Comparison of ENCODE assay signal across 18 cellular contexts in the genomic region with DNA sequence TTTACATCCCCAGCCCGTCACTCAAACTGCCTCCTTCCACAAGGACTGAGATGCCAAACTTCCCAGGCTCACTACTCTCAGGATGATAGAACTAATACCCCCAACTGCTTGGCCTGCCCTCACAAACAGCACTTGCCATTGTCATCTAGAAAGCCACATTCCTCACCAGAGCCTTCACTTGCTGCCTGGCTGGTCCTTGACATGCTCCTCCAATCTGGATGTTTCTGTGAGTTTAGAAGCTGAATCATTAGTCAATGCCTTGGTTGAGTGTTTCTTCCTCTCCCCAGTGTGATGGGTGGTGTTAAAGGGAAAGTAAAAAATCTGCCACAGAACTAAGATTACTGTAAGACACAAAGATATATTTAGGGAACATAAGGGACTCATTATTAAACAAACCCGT. TPM values are rescaled to one million over a fixed set of nuclear protein-coding genes. Genes with fewer than 3 reads are reported as not detected.
A peak's percentile ranks its signal among the peaks of the same experiment; 100 is the strongest.
DNase-seq lines count a peak whose midpoint lies in the region; FAIRE-seq and TF ChIP-seq lines count a peak whose summit lies in the region.
"Had no signal": no experiment of that assay in that cellular context is flagged by ENCODE, and none has a peak within 500 bp of the region (broad histone marks: within the 10 kb centered on the region; RNA-seq: fewer than 3 reads in every experiment).

No MANE protein-coding gene starts in this region.

- no peak for TF ChIP-seq POLR2A in H54 (IDR thresholded peaks at IDR 0.05; ENCODE audit: low read depth, low read length)

- WGBS in smooth muscle cell (ENCODE audit: low lambda C conversion rate): 64% methylated on average over 2 of the region's 2 CpGs

- no peaks in the 10 kb centered on the region for H4K20me1 ChIP-seq in smooth muscle cell (ENCODE audit: low read depth)

- no peak overlapping the region for H2AFZ ChIP-seq in smooth muscle cell (ENCODE audit: low read depth)

- no peak for TF ChIP-seq CTCF in smooth muscle cell (IDR thresholded peaks at IDR 0.05; ENCODE audit: borderline replicate concordance, insufficient read depth, poor library complexity, severe bottlenecking)

- no peaks in the 10 kb centered on the region for H3K27me3 ChIP-seq in H7 (ENCODE audit: control insufficient read depth, insufficient read depth, low read length)
- H3K27me3 ChIP-seq in smooth muscle cell (ENCODE audit: low read depth): no peaks in the 10 kb centered on the region

- peaks cover 40% of the 10 kb centered on the region for H3K4me1 ChIP-seq in smooth muscle cell (ENCODE audit: low read depth)
- H3K4me1 ChIP-seq: spleen, stomach had no signal

- no peak overlapping the region for H3K4me2 ChIP-seq in smooth muscle cell

- H3K9me3 ChIP-seq in smooth muscle cell (replicated peaks; ENCODE audit: low read depth): no peaks in the 10 kb centered on the region
- H3K9me3 ChIP-seq: esophagus squamous epithelium, stomach had no signal

- H3K79me2 ChIP-seq in smooth muscle cell (ENCODE audit: low read depth): no peaks in the 10 kb centered on the region

- H3F3A ChIP-seq in smooth muscle cell (ENCODE audit: low read depth): peaks cover 6% of the 10 kb centered on the region

- H3K27ac ChIP-seq in smooth muscle cell (ENCODE audit: low read depth): peak overlapping the region; percentile 47
- H3K27ac ChIP-seq: esophagus squamous epithelium, spleen, stomach had no signal

- H3K4me3 ChIP-seq in H7 (ENCODE audit: insufficient read depth, low read depth, low read length) (no peak overlapping the region), smooth muscle cell (no peak overlapping the region)
- H3K4me3 ChIP-seq: esophagus squamous epithelium, spleen, stomach had no signal

- H3K36me3 ChIP-seq in H7 (replicated peaks; ENCODE audit: control insufficient read depth, insufficient read depth, low read length) (no peaks in the 10 kb centered on the region), smooth muscle cell (ENCODE audit: low read depth) (no peaks in the 10 kb centered on the region)
- H3K36me3 ChIP-seq: esophagus squamous epithelium, spleen, stomach had no signal

- no peak for FAIRE-seq in H54 (lab: Jason Lieb, UNC)
- FAIRE-seq: GM12892, urothelium cell line had no signal

- DNase-seq in H7 (peak; percentile 54), astrocyte of the hippocampus (ENCODE audit: low read depth, low spot score) (peak; percentile 71), iPS-NIHi11 (ENCODE audit: low spot score) (peak; percentile 65), smooth muscle cell (lab: John Stamatoyannopoulos, UW; ENCODE audit: unreplicated experiment) (no peak), H54 (ENCODE audit: insufficient read length, low spot score) (no peak), NCI-H446 treated with DMSO at 0.1 percent for 48 hours (lab: John Stamatoyannopoulos, UW) (no peak)
- DNase-seq in activated T-cell treated with anti-CD3 and anti-CD28 coated beads, Interleukin-2, amount 50 U/mL, for 1 hour: no peak
- DNase-seq: aorta, DND-41, esophagus squamous epithelium, midbrain, NCI-H1694 treated with DMSO at 0.1 percent for 48 hours, NCI-H526, spleen, stomach had no signal

- no peak overlapping the region for H3K9ac ChIP-seq in smooth muscle cell (ENCODE audit: low read depth)

RNA-seq across cellular contexts. Expression of a gene that starts 52.5 kb away (rescaled TPM):
- 0.38 and 0.55 TPM in 2 replicates for total RNA-seq in H7 (2014; rRNA removed; shearing (Covaris generic))
- total RNA-seq in smooth muscle cell: 0.90 and 1.1 TPM in 2 replicates
- polyA plus RNA-seq in smooth muscle cell: 0.63 and 1.8 TPM in 2 replicates
- total RNA-seq: esophagus squamous epithelium, omental fat pad, spleen had no signal
- polyA plus RNA-seq: aorta, spleen had no signal

Comparison
In these comparisons a context has a peak if more than half of its experiments do, and no peak if none do; other contexts are left out.
1. DNase-seq: peak in H7 (single experiment), astrocyte of the hippocampus (single experiment) and iPS-NIHi11 (single experiment); none in smooth muscle cell (single experiment), activated T-cell treated with anti-CD3 and anti-CD28 coated beads, Interleukin-2, amount 50 U/mL, for 1 hour (single experiment), H54 (single experiment) and NCI-H446 treated with DMSO at 0.1 percent for 48 hours (single experiment).